ENCODE assay signal across 1 cellular context in the genomic region with DNA sequence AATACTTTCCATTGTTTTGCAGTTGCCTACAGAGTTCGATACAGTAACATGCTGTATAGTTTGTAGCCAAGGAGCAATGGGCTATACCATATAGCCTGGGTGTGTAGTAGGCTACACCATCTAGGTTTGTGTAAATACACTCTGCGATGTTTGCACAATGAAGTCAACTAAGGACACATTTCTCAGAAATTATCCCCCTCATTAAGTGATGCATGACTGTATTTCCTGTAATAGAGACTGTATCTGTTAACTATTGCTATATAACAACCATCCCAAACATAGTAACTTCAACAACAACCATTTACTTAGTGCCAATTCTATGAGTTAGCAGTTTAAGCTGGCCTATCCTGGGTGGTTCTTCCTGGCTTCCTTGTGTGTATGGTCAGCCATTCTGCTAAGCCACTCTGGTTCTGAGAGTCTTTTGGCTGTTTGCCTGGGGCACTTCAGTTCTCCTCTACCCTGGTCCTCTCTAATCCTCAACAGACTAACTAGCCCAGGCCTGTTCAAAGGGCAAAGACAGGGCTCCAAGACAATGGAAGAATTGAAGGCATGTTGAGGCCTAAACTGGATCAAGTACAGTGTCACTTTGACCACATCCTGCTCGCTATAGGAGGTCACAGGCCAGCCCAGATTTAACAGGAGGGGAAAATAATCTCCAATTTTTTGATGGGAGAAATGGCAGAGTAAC.
TF ChIP-seq lines count a peak whose summit lies in the region.

No MANE protein-coding gene starts in this region.

TF ChIP-seq in HepG2, 621 proteins besides CTCF, POLR2A, EP300 and RAD21 (continued from another document):
- TF ChIP-seq ZNF687 (CRISPR knock-in tag; IDR thresholded peaks at IDR 0.05) (no peak), ZEB1 (IDR thresholded peaks at IDR 0.05; ENCODE audit: insufficient replicate concordance, low read depth) (no peak), ETV6 (CRISPR knock-in tag; conservative IDR thresholded peaks at IDR 0.05) (no peak), RFX5 (IDR thresholded peaks at IDR 0.05; ENCODE audit: low read depth, low read length) (no peak), PITX1 (CRISPR knock-in tag; IDR thresholded peaks at IDR 0.05) (peak; percentile 64; the same call in 1 of the 2 replicates), MAFF (IDR thresholded peaks at IDR 0.05; ENCODE audit: low read depth, low read length) (no peak), TMF1 (CRISPR knock-in tag; IDR thresholded peaks at IDR 0.05; ENCODE audit: low read depth) (no peak), REXO4 (CRISPR knock-in tag; IDR thresholded peaks at IDR 0.05; ENCODE audit: borderline replicate concordance) (no peak), SRF (IDR thresholded peaks at IDR 0.05; ENCODE audit: low read depth, low read length) (no peak), CREB3 (CRISPR knock-in tag; IDR thresholded peaks at IDR 0.05) (no peak), CREM (IDR thresholded peaks at IDR 0.05) (0 out of 2 replicates have a peak, but pooled peaks have one; percentile 22), CREM (CRISPR knock-in tag; IDR thresholded peaks at IDR 0.05) (no peak), ZBTB26 (CRISPR knock-in tag; IDR thresholded peaks at IDR 0.05; ENCODE audit: borderline replicate concordance) (0 out of 2 replicates have a peak, but pooled peaks have one; percentile 40), NBN (conservative IDR thresholded peaks at IDR 0.05) (no peak), ZNF704 (CRISPR knock-in tag; IDR thresholded peaks at IDR 0.05; ENCODE audit: borderline replicate concordance) (no peak; the same call in 1 of the 2 replicates), KDM4B (CRISPR knock-in tag; IDR thresholded peaks at IDR 0.05) (no peak), TBX2 (CRISPR knock-in tag; IDR thresholded peaks at IDR 0.05; ENCODE audit: borderline replicate concordance) (no peak), ZNF451 (CRISPR knock-in tag; IDR thresholded peaks at IDR 0.05) (no peak), EZH2 (conservative IDR thresholded peaks at IDR 0.05; ENCODE audit: low read depth, low read length) (no peak), ZNF709 (CRISPR knock-in tag; IDR thresholded peaks at IDR 0.05) (no peak)
- TF ChIP-seq, protein P1, sequence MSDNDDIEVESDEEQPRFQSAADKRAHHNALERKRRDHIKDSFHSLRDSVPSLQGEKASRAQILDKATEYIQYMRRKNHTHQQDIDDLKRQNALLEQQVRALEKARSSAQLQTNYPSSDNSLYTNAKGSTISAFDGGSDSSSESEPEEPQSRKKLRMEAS (IDR thresholded peaks at IDR 0.05) = 0 out of 2 replicates have a peak, but pooled peaks have one; percentile 26
- TF ChIP-seq, protein P2, sequence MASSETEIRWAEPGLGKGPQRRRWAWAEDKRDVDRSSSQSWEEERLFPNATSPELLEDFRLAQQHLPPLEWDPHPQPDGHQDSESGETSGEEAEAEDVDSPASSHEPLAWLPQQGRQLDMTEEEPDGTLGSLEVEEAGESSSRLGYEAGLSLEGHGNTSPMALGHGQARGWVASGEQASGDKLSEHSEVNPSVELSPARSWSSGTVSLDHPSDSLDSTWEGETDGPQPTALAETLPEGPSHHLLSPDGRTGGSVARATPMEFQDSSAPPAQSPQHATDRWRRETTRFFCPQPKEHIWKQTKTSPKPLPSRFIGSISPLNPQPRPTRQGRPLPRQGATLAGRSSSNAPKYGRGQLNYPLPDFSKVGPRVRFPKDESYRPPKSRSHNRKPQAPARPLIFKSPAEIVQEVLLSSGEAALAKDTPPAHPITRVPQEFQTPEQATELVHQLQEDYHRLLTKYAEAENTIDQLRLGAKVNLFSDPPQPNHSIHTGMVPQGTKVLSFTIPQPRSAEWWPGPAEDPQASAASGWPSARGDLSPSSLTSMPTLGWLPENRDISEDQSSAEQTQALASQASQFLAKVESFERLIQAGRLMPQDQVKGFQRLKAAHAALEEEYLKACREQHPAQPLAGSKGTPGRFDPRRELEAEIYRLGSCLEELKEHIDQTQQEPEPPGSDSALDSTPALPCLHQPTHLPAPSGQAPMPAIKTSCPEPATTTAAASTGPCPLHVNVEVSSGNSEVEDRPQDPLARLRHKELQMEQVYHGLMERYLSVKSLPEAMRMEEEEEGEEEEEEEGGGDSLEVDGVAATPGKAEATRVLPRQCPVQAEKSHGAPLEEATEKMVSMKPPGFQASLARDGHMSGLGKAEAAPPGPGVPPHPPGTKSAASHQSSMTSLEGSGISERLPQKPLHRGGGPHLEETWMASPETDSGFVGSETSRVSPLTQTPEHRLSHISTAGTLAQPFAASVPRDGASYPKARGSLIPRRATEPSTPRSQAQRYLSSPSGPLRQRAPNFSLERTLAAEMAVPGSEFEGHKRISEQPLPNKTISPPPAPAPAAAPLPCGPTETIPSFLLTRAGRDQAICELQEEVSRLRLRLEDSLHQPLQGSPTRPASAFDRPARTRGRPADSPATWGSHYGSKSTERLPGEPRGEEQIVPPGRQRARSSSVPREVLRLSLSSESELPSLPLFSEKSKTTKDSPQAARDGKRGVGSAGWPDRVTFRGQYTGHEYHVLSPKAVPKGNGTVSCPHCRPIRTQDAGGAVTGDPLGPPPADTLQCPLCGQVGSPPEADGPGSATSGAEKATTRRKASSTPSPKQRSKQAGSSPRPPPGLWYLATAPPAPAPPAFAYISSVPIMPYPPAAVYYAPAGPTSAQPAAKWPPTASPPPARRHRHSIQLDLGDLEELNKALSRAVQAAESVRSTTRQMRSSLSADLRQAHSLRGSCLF (CRISPR knock-in tag; IDR thresholded peaks at IDR 0.05; ENCODE audit: borderline replicate concordance) = no peak
- TF ChIP-seq, protein P3, sequence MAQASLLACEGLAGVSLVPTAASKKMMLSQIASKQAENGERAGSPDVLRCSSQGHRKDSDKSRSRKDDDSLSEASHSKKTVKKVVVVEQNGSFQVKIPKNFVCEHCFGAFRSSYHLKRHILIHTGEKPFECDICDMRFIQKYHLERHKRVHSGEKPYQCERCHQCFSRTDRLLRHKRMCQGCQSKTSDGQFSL (CRISPR knock-in tag; IDR thresholded peaks at IDR 0.05) = no peak
TF ChIP-seq in HepG2: peak in this region for 55.
